Comparison of ENCODE assay signal across 1 cellular context in the genomic region with DNA sequence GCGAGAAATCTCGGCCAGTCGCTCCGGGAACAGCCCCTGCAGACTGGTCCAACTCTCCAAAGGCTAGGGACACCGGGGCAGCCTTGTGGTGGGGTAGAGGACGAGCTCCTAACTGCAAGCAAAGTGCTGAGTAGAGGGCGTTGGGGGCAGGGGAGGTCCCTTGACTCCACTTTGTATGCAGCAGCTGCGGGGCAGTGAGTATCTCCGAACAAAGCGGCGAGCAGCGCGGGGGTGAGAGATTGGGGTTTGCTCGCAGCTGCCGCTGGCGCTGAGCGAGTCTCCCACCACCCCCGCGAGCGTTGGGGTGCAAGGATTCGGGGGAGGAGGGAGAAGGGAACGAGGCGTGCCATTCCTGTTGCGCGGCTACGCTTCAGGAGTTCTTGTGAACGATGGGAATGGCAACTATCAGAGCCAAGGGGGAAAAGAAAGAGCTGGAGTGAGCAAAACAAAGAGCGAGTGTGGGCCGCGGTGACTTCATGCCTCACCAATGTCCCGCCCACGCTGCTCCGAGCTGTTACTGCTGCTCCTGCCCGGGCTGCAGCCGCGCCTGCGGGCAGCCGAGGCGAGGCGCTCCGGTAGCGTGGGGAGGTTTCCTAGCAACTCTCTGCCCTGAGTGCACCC.
TF ChIP-seq lines count a peak whose summit lies in the region.

No MANE protein-coding gene starts in this region.

TF ChIP-seq in IMR-90, 13 proteins besides CTCF, POLR2A, EP300 and RAD21 (continued from another document):
- TF ChIP-seq BHLHE40 (IDR thresholded peaks at IDR 0.05; ENCODE audit: low read depth, low read length) = 0 out of 2 replicates have a peak, but pooled peaks have one; percentile 33
- TF ChIP-seq FOS (IDR thresholded peaks at IDR 0.05; ENCODE audit: low read depth, low read length) = peak; percentile 35; the same call in 1 of the 2 replicates
- TF ChIP-seq RCOR1 (IDR thresholded peaks at IDR 0.05; ENCODE audit: insufficient replicate concordance, low read length) = peak; percentile 12
- 0 out of 2 replicates have a peak, but pooled peaks have one; percentile 50 for TF ChIP-seq CHD1 (IDR thresholded peaks at IDR 0.05; ENCODE audit: low read depth, low read length)
- TF ChIP-seq, protein P1, sequence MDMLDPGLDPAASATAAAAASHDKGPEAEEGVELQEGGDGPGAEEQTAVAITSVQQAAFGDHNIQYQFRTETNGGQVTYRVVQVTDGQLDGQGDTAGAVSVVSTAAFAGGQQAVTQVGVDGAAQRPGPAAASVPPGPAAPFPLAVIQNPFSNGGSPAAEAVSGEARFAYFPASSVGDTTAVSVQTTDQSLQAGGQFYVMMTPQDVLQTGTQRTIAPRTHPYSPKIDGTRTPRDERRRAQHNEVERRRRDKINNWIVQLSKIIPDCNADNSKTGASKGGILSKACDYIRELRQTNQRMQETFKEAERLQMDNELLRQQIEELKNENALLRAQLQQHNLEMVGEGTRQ (IDR thresholded peaks at IDR 0.05; ENCODE audit: low read depth, low read length) = no peak
